8 cellular contexts compared by ENCODE assay signal in genomic region chr11:35083181-35084061, GRCh38. TPM values are rescaled to one million over a fixed set of nuclear protein-coding genes. Genes with fewer than 3 reads are reported as not detected.
DNase-seq lines count a peak whose midpoint lies in the region; ATAC-seq and TF ChIP-seq lines count a peak whose summit lies in the region.

No MANE protein-coding gene starts in this region.

- no peak for TF ChIP-seq RAD21 in SK-N-SH (IDR thresholded peaks at IDR 0.05; ENCODE audit: low read length)

- H3K9me3 ChIP-seq in SK-N-SH = no peaks in the 10 kb centered on the region
- H3K9me3 ChIP-seq in adrenal gland (replicated peaks in 1 of 3) = no peaks in the 10 kb centered on the region

- H3K4me3 ChIP-seq in SK-N-SH (ENCODE audit: low read depth in 2 of 2, low read length in 1 of 2) = no peak overlapping the region
- H3K4me3 ChIP-seq in adrenal gland = no peak overlapping the region

- H3K9ac ChIP-seq in SK-N-SH = peak overlapping the region; percentile 46; the same call in 1 of the 2 replicates

- H3F3A ChIP-seq in SK-N-SH (replicated peaks; ENCODE audit: insufficient read depth) = peaks cover 18% of the 10 kb centered on the region

- no peak overlapping the region; the same call in 1 of the 2 replicates for H2AFZ ChIP-seq in SK-N-SH (ENCODE audit: low read depth)

- ATAC-seq in HG03108 (IDR thresholded peaks at IDR 0.05; ENCODE audit: unreplicated experiment) = peak; percentile 49

- CTCF ChIA-PET in SK-N-SH (lab: Yijun Ruan, JAX) = no interaction called here

- H3K27me3 ChIP-seq in SK-N-SH (ENCODE audit: insufficient read depth) = no peaks in the 10 kb centered on the region
- H3K27me3 ChIP-seq in adrenal gland = no peaks in the 10 kb centered on the region

- intact Hi-C loops in adrenal gland (cut with DNase I) = no loop called here

- 0 out of 4 replicates have a peak, but pooled peaks of 1 of the 2 experiments have one; percentile 25 for TF ChIP-seq EP300 in SK-N-SH (IDR thresholded peaks at IDR 0.05; ENCODE audit: borderline replicate concordance in 1 of 2, low read depth in 1 of 2, low read length in 1 of 2)

- POLR2A ChIA-PET in SK-N-SH (lab: Yijun Ruan, JAX) = no interaction called here

- no peaks in the 10 kb centered on the region for H3K36me3 ChIP-seq in SK-N-SH (replicated peaks in 1 of 2; ENCODE audit: control insufficient read depth in 1 of 2, insufficient read depth in 2 of 2, low read length in 1 of 2)
- no peaks in the 10 kb centered on the region for H3K36me3 ChIP-seq in adrenal gland (replicated peaks in 1 of 2)

- H3K4me1 ChIP-seq in SK-N-SH (ENCODE audit: control insufficient read depth in 1 of 2, insufficient read depth in 2 of 2, low read depth in 1 of 2, low read length in 1 of 2) (peaks cover 0 to 20% of the 10 kb centered on the region in 2 experiments; a peak in 2 of 4 replicates), adrenal gland (replicated peaks in 1 of 2) (peaks cover 0 to 9% of the 10 kb centered on the region in 2 donors)

- H4K20me1 ChIP-seq in SK-N-SH (ENCODE audit: insufficient read depth) = no peaks in the 10 kb centered on the region

- no peak for TF ChIP-seq POLR2A in adrenal gland (IDR thresholded peaks at IDR 0.05)

- DNase-seq in activated CD4-positive, CD25-positive, alpha-beta regulatory T cell treated with anti-CD3 and anti-CD28 coated beads, Interleukin-2, amount 50 U/mL, for 16 hours (ENCODE audit: low read depth, low spot score) = peak; percentile 44
- DNase-seq in activated CD4-positive, CD25-positive, alpha-beta regulatory T cell treated with anti-CD3 and anti-CD28 coated beads, Interleukin-2, amount 50 U/mL, for 72 hours = no peak
- DNase-seq in SK-N-SH (no peak), adrenal gland (peak in 5 of 7 donors; percentile 40 to 70 (median 47)), hypothalamus (lab: John Stamatoyannopoulos, UW) (peak in 27 of 51 donors; percentile 1 to 59 (median 16)), NCI-H2196 (lab: John Stamatoyannopoulos, UW; ENCODE audit: unreplicated experiment) (no peak)
- DNase-seq in stimulated activated CD4-positive, alpha-beta T cell treated with anti-CD3 and anti-CD28 coated beads, Interleukin-15, amount 100 ng/mL, for 48 hours (ENCODE audit: low read depth in 2 of 2) = peak; percentile 45 to 48

- H3K9me2 ChIP-seq in SK-N-SH = no peaks in the 10 kb centered on the region

- H3K27ac ChIP-seq in SK-N-SH (ENCODE audit: low read depth in 2 of 2, low read length in 1 of 2) = peak overlapping the region in 1 of 2 experiments; percentile 74; a peak in 3 of 4 replicates
- H3K27ac ChIP-seq in adrenal gland = peak overlapping the region in 2 of 5 donors; percentile 26 to 35

- TF ChIP-seq CTCF in SK-N-SH (IDR thresholded peaks at IDR 0.05) = no peak
- no peak for TF ChIP-seq CTCF in adrenal gland (IDR thresholded peaks at IDR 0.05)

- H3K79me2 ChIP-seq in SK-N-SH (ENCODE audit: insufficient read depth) = no peaks in the 10 kb centered on the region

- H3K4me2 ChIP-seq in SK-N-SH = peak overlapping the region; percentile 53; the same call in 1 of the 2 replicates

- 84% methylated on average over 10 of the region's 11 CpGs for WGBS in SK-N-SH (ENCODE audit: low lambda C conversion rate)
- 53 to 64% (median 59%) methylated on average over 11 of the region's 11 CpGs for WGBS in adrenal gland, 4 donors

TF ChIP-seq in SK-N-SH, 30 proteins besides CTCF, POLR2A, EP300 and RAD21:
- TF ChIP-seq MAX (IDR thresholded peaks at IDR 0.05; ENCODE audit: low read depth) (peak; percentile 80), JUND (IDR thresholded peaks at IDR 0.05) (peak; percentile 20; the same call in 1 of the 2 replicates), RCOR1 (IDR thresholded peaks at IDR 0.05; ENCODE audit: low read length) (no peak), RFX5 (IDR thresholded peaks at IDR 0.05; ENCODE audit: low read length) (no peak), FOSL2 (IDR thresholded peaks at IDR 0.05; ENCODE audit: borderline replicate concordance, low read depth) (peak; percentile 34; the same call in 1 of the 2 replicates), NFIC (IDR thresholded peaks at IDR 0.05; ENCODE audit: borderline replicate concordance) (0 out of 2 replicates have a peak, but pooled peaks have one; percentile 9), TCF12 (IDR thresholded peaks at IDR 0.05) (0 out of 2 replicates have a peak, but pooled peaks have one; percentile 29)
- TF ChIP-seq, protein P1, sequence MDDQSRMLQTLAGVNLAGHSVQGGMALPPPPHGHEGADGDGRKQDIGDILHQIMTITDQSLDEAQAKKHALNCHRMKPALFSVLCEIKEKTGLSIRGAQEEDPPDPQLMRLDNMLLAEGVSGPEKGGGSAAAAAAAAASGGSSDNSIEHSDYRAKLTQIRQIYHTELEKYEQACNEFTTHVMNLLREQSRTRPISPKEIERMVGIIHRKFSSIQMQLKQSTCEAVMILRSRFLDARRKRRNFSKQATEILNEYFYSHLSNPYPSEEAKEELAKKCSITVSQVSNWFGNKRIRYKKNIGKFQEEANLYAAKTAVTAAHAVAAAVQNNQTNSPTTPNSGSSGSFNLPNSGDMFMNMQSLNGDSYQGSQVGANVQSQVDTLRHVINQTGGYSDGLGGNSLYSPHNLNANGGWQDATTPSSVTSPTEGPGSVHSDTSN (IDR thresholded peaks at IDR 0.05) = peak; percentile 54

RNA-seq across cellular contexts. Expression of gene CD44, which starts 55.5 kb away (rescaled TPM):
- polyA plus RNA-seq in SK-N-SH (2012; rRNA removed) = 457 and 550 TPM in 2 replicates
- 360 and 443 TPM in 2 replicates for polyA plus RNA-seq in SK-N-SH (2012; cell fraction: cytosol; rRNA removed)
- polyA plus RNA-seq in SK-N-SH (2012; cell fraction: nucleus; rRNA removed) = 271 and 426 TPM in 2 replicates
- 100 to 1,000 TPM in 2 of 8 donors, 10 to 100 TPM in 6; 65.3 to 110 (median 83.2) TPM for total RNA-seq in adrenal gland
- polyA plus RNA-seq in adrenal gland = 10 to 100 TPM; 20.2 to 81.2 (median 32.5) TPM

Comparison
In these comparisons a context has a peak if more than half of its experiments do, and no peak if none do; other contexts are left out.
1. DNase-seq: peak in activated CD4-positive, CD25-positive, alpha-beta regulatory T cell treated with anti-CD3 and anti-CD28 coated beads, Interleukin-2, amount 50 U/mL, for 16 hours (single experiment), adrenal gland (5 of 7), hypothalamus (27 of 51) and stimulated activated CD4-positive, alpha-beta T cell treated with anti-CD3 and anti-CD28 coated beads, Interleukin-15, amount 100 ng/mL, for 48 hours (2 of 2); none in activated CD4-positive, CD25-positive, alpha-beta regulatory T cell treated with anti-CD3 and anti-CD28 coated beads, Interleukin-2, amount 50 U/mL, for 72 hours (single experiment), SK-N-SH (single experiment) and NCI-H2196 (single experiment).